In genomic region chr16:2250652-2251280, GRCh38 we compare ENCODE assay signal across 6 cellular contexts. TPM values are rescaled to one million over a fixed set of nuclear protein-coding genes. Genes with fewer than 3 reads are reported as not detected.
DNase-seq lines count a peak whose midpoint lies in the region; TF ChIP-seq lines count a peak whose summit lies in the region.

No MANE protein-coding gene starts in this region.

- H3K9me3 Mint-ChIP-seq in H9 = no peaks in the 10 kb centered on the region

- peaks cover 13 to 20% of the 10 kb centered on the region in 2 experiments for H3K4me1 Mint-ChIP-seq in H9

- H3K79me2 ChIP-seq in H9 (ENCODE audit: insufficient read depth, low read length) = no peaks in the 10 kb centered on the region; the same call in 1 of the 2 replicates

- H4K20me1 ChIP-seq in H9 (ENCODE audit: control insufficient read depth, insufficient read depth, insufficient read length) = no peaks in the 10 kb centered on the region

- H3K27ac Mint-ChIP-seq in H9 = peak overlapping the region; percentile 80 to 87 (median 87); a peak in 6 of 7 replicates

- peaks cover 24 to 61% (median 51%) of the 10 kb centered on the region in 3 experiments for H3K36me3 Mint-ChIP-seq in H9 (ENCODE audit: insufficient read depth in 1 of 3, low read depth in 3 of 3)

- H2AFZ ChIP-seq in H9 (ENCODE audit: low read length) = no peak overlapping the region

- H3K4me3 Mint-ChIP-seq in H9 = peak overlapping the region; percentile 87 to 93

- peaks cover 4% of the 10 kb centered on the region for H3K23me2 ChIP-seq in H9 (ENCODE audit: insufficient read length, low read depth, low read length, poor library complexity, severe bottlenecking)

- no peak overlapping the region for H2BK15ac ChIP-seq in H9 (ENCODE audit: low read depth, low read length)

- H3K27ac ChIP-seq in H9 (ENCODE audit: insufficient read length, low read depth, low read length) (no peak overlapping the region), VCaP (peak overlapping the region; percentile 87)

- no peak overlapping the region for H3K56ac ChIP-seq in H9 (ENCODE audit: insufficient read length, low read depth, low read length)

- DNase-seq in H9 (no peak), fibroblast of villous mesenchyme (ENCODE audit: low read depth) (peak; percentile 44), COR-L47 (lab: John Stamatoyannopoulos, UW) (no peak), GM10266 (ENCODE audit: extremely low spot score) (no peak)
- DNase-seq in stimulated activated CD8-positive, alpha-beta memory T cell treated with anti-CD3 and anti-CD28 coated beads, Interleukin-7, amount 100 ng/mL, for 24 hours (ENCODE audit: low read depth) = peak; percentile 18

- TF ChIP-seq CTCF in H9 (conservative IDR thresholded peaks at IDR 0.05) = no peak
- no peak for TF ChIP-seq CTCF in VCaP (conservative IDR thresholded peaks at IDR 0.05)
- no peak for TF ChIP-seq CTCF in fibroblast of villous mesenchyme (IDR thresholded peaks at IDR 0.05; ENCODE audit: insufficient read depth, low read depth, low read length)
- no peak for TF ChIP-seq CTCF in GM10266 (IDR thresholded peaks at IDR 0.05; ENCODE audit: control insufficient read depth, insufficient read depth, low read depth, missing control alignments)

- H3K18ac ChIP-seq in H9 (ENCODE audit: insufficient read length, low read depth, low read length) = peak overlapping the region; percentile 92

- H3K27me3 Mint-ChIP-seq in H9 (ENCODE audit: low read depth) = no peaks in the 10 kb centered on the region

- no peaks in the 10 kb centered on the region for H3K4me1 ChIP-seq in H9 (ENCODE audit: insufficient read depth, low read length)

- no peaks in the 10 kb centered on the region for H3K79me1 ChIP-seq in H9 (ENCODE audit: insufficient read depth, low read depth, low read length, poor library complexity, severe bottlenecking)

- H3K23ac ChIP-seq in H9 (ENCODE audit: insufficient read length, low read depth, low read length) = no peak overlapping the region

- H3K4me3 ChIP-seq in fibroblast of villous mesenchyme (ENCODE audit: low read depth, low read length) = peak overlapping the region; percentile 76

- peak overlapping the region; percentile 60 for H3K9ac ChIP-seq in H9 (ENCODE audit: extremely low read depth, insufficient read length, low read length)

- H3T11ph ChIP-seq in H9 (ENCODE audit: low read length) = no peak overlapping the region

- no peak overlapping the region for H3K4ac ChIP-seq in H9 (ENCODE audit: low read depth, low read length)

- H4K91ac ChIP-seq in H9 (ENCODE audit: insufficient read length, low read depth, low read length) = no peak overlapping the region

- H2BK12ac ChIP-seq in H9 (ENCODE audit: insufficient read length, low read depth, low read length) = no peak overlapping the region

- peak overlapping the region; percentile 57 for H3K4me2 ChIP-seq in H9 (ENCODE audit: insufficient read depth, insufficient read length, low read length)

- peak overlapping the region; percentile 84 for H3K14ac ChIP-seq in H9 (ENCODE audit: insufficient read depth, low read length)

- H4K5ac ChIP-seq in H9 (ENCODE audit: insufficient read length, low read depth, low read length) = no peak overlapping the region

- H2AK5ac ChIP-seq in H9 (ENCODE audit: insufficient read length, low read length) = no peak overlapping the region

- no peaks in the 10 kb centered on the region for H3K9me3 ChIP-seq in H9 (ENCODE audit: control insufficient read depth, low read depth, low read length)

- H3K27me3 ChIP-seq in H9 (ENCODE audit: insufficient read depth, low read length) = no peaks in the 10 kb centered on the region

- no CpG with 5 or more reads among the region's 33 CpGs for WGBS in H9 (ENCODE audit: extremely low coverage, insufficient read length, low lambda C conversion rate)

- no peak overlapping the region for H2BK120ac ChIP-seq in H9 (ENCODE audit: low read depth, low read length, poor library complexity, severe bottlenecking)

- no peak overlapping the region for H4K8ac ChIP-seq in H9 (replicated peaks; ENCODE audit: insufficient read length, low read depth, low read length)

- no peak overlapping the region for H2BK20ac ChIP-seq in H9 (ENCODE audit: low read depth, low read length, poor library complexity, severe bottlenecking)

- H2BK5ac ChIP-seq in H9 (ENCODE audit: insufficient read length, low read length) = no peak overlapping the region

RNA-seq across cellular contexts. Expression of gene ECI1, which starts 0.6 kb away (rescaled TPM):
- total RNA-seq in H9 (2021) = 90.0 and 95.4 TPM in 2 replicates
- 40.2 and 50.9 TPM in 2 replicates for total RNA-seq in fibroblast of villous mesenchyme

RNA-seq across cellular contexts. Expression of gene DNASE1L2, which starts 14.5 kb away (rescaled TPM):
- total RNA-seq in H9 (2021) (2.5 TPM in 2 replicates), fibroblast of villous mesenchyme (0.64 and 0.86 TPM in 2 replicates)

RNA-seq across cellular contexts. Expression of gene RNPS1, which starts 17.2 kb away (rescaled TPM):
- 384 and 394 TPM in 2 replicates for total RNA-seq in H9 (2021)
- total RNA-seq in fibroblast of villous mesenchyme = 85.7 and 95.0 TPM in 2 replicates

RNA-seq across cellular contexts. Expression of gene E4F1, which starts 27.4 kb away (rescaled TPM):
- 35.9 and 37.6 TPM in 2 replicates for total RNA-seq in H9 (2021)
- 25.9 and 32.5 TPM in 2 replicates for total RNA-seq in fibroblast of villous mesenchyme

RNA-seq across cellular contexts. Expression of gene PGP, which starts 36.1 kb away (rescaled TPM):
- total RNA-seq in H9 (2021) = 37.4 and 38.3 TPM in 2 replicates
- 20.3 TPM in 2 replicates for total RNA-seq in fibroblast of villous mesenchyme

Comparison
In these comparisons a context has a peak if more than half of its experiments do, and no peak if none do; other contexts are left out.
1. DNase-seq: peak in fibroblast of villous mesenchyme (single experiment) and stimulated activated CD8-positive, alpha-beta memory T cell treated with anti-CD3 and anti-CD28 coated beads, Interleukin-7, amount 100 ng/mL, for 24 hours (single experiment); none in H9 (single experiment), COR-L47 (single experiment) and GM10266 (single experiment).